Comparison of ENCODE assay signal across 11 cellular contexts in the genomic region with DNA sequence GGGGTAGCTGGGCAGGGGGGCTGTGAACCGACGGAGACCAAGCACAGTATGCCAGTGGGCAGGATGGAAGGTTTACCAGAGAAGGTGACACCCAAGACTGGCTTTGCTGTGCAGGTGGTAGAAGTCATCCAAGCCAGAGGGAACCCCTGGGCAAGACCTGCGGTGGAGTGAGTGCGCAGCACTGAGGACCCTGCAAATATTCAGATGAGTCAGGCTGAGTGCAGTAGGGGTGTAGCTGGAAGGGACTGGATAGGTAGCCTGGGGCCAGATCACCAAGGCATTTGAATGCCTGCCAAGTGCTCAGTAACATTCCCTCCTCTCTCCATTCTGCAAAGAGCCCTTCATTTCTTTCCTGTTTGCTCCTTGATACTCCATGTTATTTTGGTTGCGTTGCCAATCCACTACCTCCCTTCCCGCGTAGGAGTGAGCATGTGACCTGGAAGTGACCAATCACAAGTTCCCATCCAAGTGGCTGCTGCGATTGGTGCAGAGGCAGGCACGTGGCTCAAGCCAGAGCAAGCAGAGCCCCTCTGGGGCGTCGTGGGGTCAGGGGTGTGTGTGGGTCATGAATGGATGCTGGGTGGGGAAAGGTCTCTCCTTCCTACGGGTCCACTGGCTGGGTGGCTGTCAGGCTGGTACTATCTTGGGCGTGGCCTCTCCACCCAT.
DNase-seq lines count a peak whose midpoint lies in the region; ATAC-seq lines count a peak whose summit lies in the region.
"Had no signal": no experiment of that assay in that cellular context is flagged by ENCODE, and none has a peak within 500 bp of the region (broad histone marks: within the 10 kb centered on the region; RNA-seq: fewer than 3 reads in every experiment).

No MANE protein-coding gene starts in this region.

- no peaks in the 10 kb centered on the region for H3K36me3 Mint-ChIP-seq in activated T-helper 2 cell treated with anti-CD3 and anti-CD28 coated beads, Interferon-gamma antibody, Interleukin-2, Interleukin-4, amounts not matched to agents 10 μg/mL and 5 μg/mL and 100 μg/mL, durations not matched to agents 14 hours and 24 hours and 36 hours (ENCODE audit: low read depth)
- no peaks in the 10 kb centered on the region for H3K36me3 Mint-ChIP-seq in activated T-helper 17 cell treated with anti-CD3 and anti-CD28 coated beads, Interleukin-2, amount 50 U/mL, for 72 hours (ENCODE audit: low read depth)

- intact Hi-C loops in activated T-helper 2 cell treated with anti-CD3 and anti-CD28 coated beads, Interferon-gamma antibody, Interleukin-2, Interleukin-4, amounts not matched to agents 10 μg/mL and 5 μg/mL and 100 μg/mL, durations not matched to agents 14 hours and 24 hours and 36 hours (cut with micrococcal nuclease): no loop called here

- no peaks in the 10 kb centered on the region for H3K9me3 Mint-ChIP-seq in activated T-helper 2 cell treated with anti-CD3 and anti-CD28 coated beads, Interferon-gamma antibody, Interleukin-2, Interleukin-4, amounts not matched to agents 10 μg/mL and 5 μg/mL and 100 μg/mL, durations not matched to agents 14 hours and 24 hours and 36 hours
- H3K9me3 Mint-ChIP-seq in activated T-helper 17 cell treated with anti-CD3 and anti-CD28 coated beads, Interleukin-2, amount 50 U/mL, for 72 hours: no peaks in the 10 kb centered on the region

- no peak for ATAC-seq in GM21529 (IDR thresholded peaks at IDR 0.05; ENCODE audit: unreplicated experiment)
- ATAC-seq in activated T-helper 17 cell treated with anti-CD3 and anti-CD28 coated beads, Interleukin-2, amount 50 U/mL, for 72 hours (replicated peaks): no peak

- peaks cover 8% of the 10 kb centered on the region for H3K27me3 Mint-ChIP-seq in activated T-helper 2 cell treated with anti-CD3 and anti-CD28 coated beads, Interferon-gamma antibody, Interleukin-2, Interleukin-4, amounts not matched to agents 10 μg/mL and 5 μg/mL and 100 μg/mL, durations not matched to agents 14 hours and 24 hours and 36 hours (ENCODE audit: low read depth)
- H3K27me3 Mint-ChIP-seq in activated T-helper 17 cell treated with anti-CD3 and anti-CD28 coated beads, Interleukin-2, amount 50 U/mL, for 72 hours: peaks cover 21% of the 10 kb centered on the region

- DNase-seq in DMS153 (lab: John Stamatoyannopoulos, UW) (peak; percentile 32), DMS153 treated with DMSO at 0.1 percent for 48 hours (lab: John Stamatoyannopoulos, UW; ENCODE audit: unreplicated experiment) (no peak), NCI-H1105 (lab: John Stamatoyannopoulos, UW) (peak; percentile 26), renal cortical epithelial cell (ENCODE audit: low read depth) (peak; percentile 48), NCI-H774 (lab: John Stamatoyannopoulos, UW) (no peak)
- DNase-seq in activated T-helper 2 cell treated with anti-CD3 and anti-CD28 coated beads, Interferon-gamma antibody, Interleukin-2, Interleukin-4, amounts not matched to agents 10 μg/mL and 5 μg/mL and 100 μg/mL, durations not matched to agents 14 hours and 24 hours and 36 hours (ENCODE audit: low spot score): peak; percentile 6
- DNase-seq: 8988T, amygdala, Karpas-422 had no signal

- H3K4me1 Mint-ChIP-seq in activated T-helper 2 cell treated with anti-CD3 and anti-CD28 coated beads, Interferon-gamma antibody, Interleukin-2, Interleukin-4, amounts not matched to agents 10 μg/mL and 5 μg/mL and 100 μg/mL, durations not matched to agents 14 hours and 24 hours and 36 hours (ENCODE audit: low read depth): no peaks in the 10 kb centered on the region
- no peaks in the 10 kb centered on the region for H3K4me1 Mint-ChIP-seq in activated T-helper 17 cell treated with anti-CD3 and anti-CD28 coated beads, Interleukin-2, amount 50 U/mL, for 72 hours

- H3K4me3 Mint-ChIP-seq in activated T-helper 2 cell treated with anti-CD3 and anti-CD28 coated beads, Interferon-gamma antibody, Interleukin-2, Interleukin-4, amounts not matched to agents 10 μg/mL and 5 μg/mL and 100 μg/mL, durations not matched to agents 14 hours and 24 hours and 36 hours (ENCODE audit: low read depth): no peak overlapping the region
- H3K4me3 Mint-ChIP-seq in activated T-helper 17 cell treated with anti-CD3 and anti-CD28 coated beads, Interleukin-2, amount 50 U/mL, for 72 hours: no peak overlapping the region

- no peak overlapping the region for H3K27ac Mint-ChIP-seq in activated T-helper 2 cell treated with anti-CD3 and anti-CD28 coated beads, Interferon-gamma antibody, Interleukin-2, Interleukin-4, amounts not matched to agents 10 μg/mL and 5 μg/mL and 100 μg/mL, durations not matched to agents 14 hours and 24 hours and 36 hours
- no peak overlapping the region for H3K27ac Mint-ChIP-seq in activated T-helper 17 cell treated with anti-CD3 and anti-CD28 coated beads, Interleukin-2, amount 50 U/mL, for 72 hours

Comparison
In these comparisons a context has a peak if more than half of its experiments do, and no peak if none do; other contexts are left out.
1. DNase-seq: peak in DMS153 (single experiment), NCI-H1105 (single experiment), activated T-helper 2 cell treated with anti-CD3 and anti-CD28 coated beads, Interferon-gamma antibody, Interleukin-2, Interleukin-4, amounts not matched to agents 10 μg/mL and 5 μg/mL and 100 μg/mL, durations not matched to agents 14 hours and 24 hours and 36 hours (single experiment) and renal cortical epithelial cell (single experiment); none in DMS153 treated with DMSO at 0.1 percent for 48 hours (single experiment) and NCI-H774 (single experiment).